In genomic region chr1:78606274-78606673, GRCh38 we compare ENCODE assay signal across 22 cellular contexts. TPM values are rescaled to one million over a fixed set of nuclear protein-coding genes. Genes with fewer than 3 reads are reported as not detected.
"Had no signal": no experiment of that assay in that cellular context is flagged by ENCODE, and none has a peak within 500 bp of the region (broad histone marks: within the 10 kb centered on the region; RNA-seq: fewer than 3 reads in every experiment).

No MANE protein-coding gene starts in this region.

- H3K9me3 Mint-ChIP-seq: activated CD4-positive, alpha-beta memory T cell treated with anti-CD3 and anti-CD28 coated beads, Interleukin-2, amount 10 ng/mL, durations not matched to agents 7 days and 5 days; activated naive CD8-positive, alpha-beta T cell treated with anti-CD3 and anti-CD28 coated beads for 36 hours; activated T-helper 17 cell treated with anti-CD3 and anti-CD28 coated beads, Interleukin-2, amount 50 U/mL, for 72 hours; stimulated activated memory B cell treated with anti-CD40 and anti-IgM and Interleukin-4, amounts not matched to agents 10 μg/mL and 1 μg/mL and 100 μg/mL, for 72 hours; T-cell had no signal

- H3K27me3 ChIP-seq: body of pancreas, colonic mucosa, upper lobe of right lung had no signal

- H3K36me3 ChIP-seq: colonic mucosa, thoracic aorta, upper lobe of right lung had no signal

- H3K4me3 Mint-ChIP-seq: activated CD4-positive, alpha-beta memory T cell treated with anti-CD3 and anti-CD28 coated beads, Interleukin-2, amount 10 ng/mL, durations not matched to agents 7 days and 5 days; activated CD8-positive, alpha-beta memory T cell treated with anti-CD3 and anti-CD28 coated beads, Interleukin-2, amount 10 ng/mL, durations not matched to agents 7 days and 5 days; activated naive CD8-positive, alpha-beta T cell treated with anti-CD3 and anti-CD28 coated beads for 36 hours; activated T-helper 17 cell treated with anti-CD3 and anti-CD28 coated beads, Interleukin-2, amount 50 U/mL, for 72 hours; immature natural killer cell; stimulated activated memory B cell treated with anti-CD40 and anti-IgM and Interleukin-4, amounts not matched to agents 10 μg/mL and 1 μg/mL and 100 μg/mL, for 72 hours; T-cell had no signal

- H3K4me1 ChIP-seq: colonic mucosa, psoas muscle, upper lobe of right lung had no signal

- H3K27me3 Mint-ChIP-seq: activated naive CD8-positive, alpha-beta T cell treated with anti-CD3 and anti-CD28 coated beads for 36 hours; stimulated activated memory B cell treated with anti-CD40 and anti-IgM and Interleukin-4, amounts not matched to agents 10 μg/mL and 1 μg/mL and 100 μg/mL, for 72 hours had no signal

- DNase-seq: activated CD4-positive, alpha-beta memory T cell treated with anti-CD3 and anti-CD28 coated beads, Interleukin-2, amount 10 ng/mL, durations not matched to agents 7 days and 5 days; activated CD4-positive, alpha-beta T cell treated with anti-CD3 and anti-CD28 coated beads for 48 hours; activated CD4-positive, CD25-positive, alpha-beta regulatory T cell; activated CD8-positive, alpha-beta memory T cell treated with anti-CD3 and anti-CD28 coated beads, Interleukin-2, amount 10 ng/mL, durations not matched to agents 7 days and 5 days; activated naive CD4-positive, alpha-beta T cell; activated naive CD8-positive, alpha-beta T cell treated with anti-CD3 and anti-CD28 coated beads for 36 hours; body of pancreas; central memory CD4-positive, alpha-beta T cell; colonic mucosa; erythroblast; immature natural killer cell; kidney glomerular epithelial cell; psoas muscle; right cardiac atrium; small intestine; stimulated activated CD4-positive, alpha-beta T cell treated with anti-CD3 and anti-CD28 coated beads, Interleukin-4, amount 100 ng/mL, for 4 hours; T-cell; upper lobe of right lung had no signal

- H3K9me3 ChIP-seq: body of pancreas, colonic mucosa, psoas muscle, thoracic aorta, upper lobe of right lung had no signal

- H3K27ac ChIP-seq: body of pancreas, colonic mucosa, psoas muscle, thoracic aorta, upper lobe of right lung had no signal

- ATAC-seq: activated CD8-positive, alpha-beta memory T cell treated with anti-CD3 and anti-CD28 coated beads, Interleukin-2, amount 10 ng/mL, durations not matched to agents 7 days and 5 days; activated T-helper 17 cell treated with anti-CD3 and anti-CD28 coated beads, Interleukin-2, amount 50 U/mL, for 72 hours; body of pancreas; psoas muscle; right cardiac atrium; stimulated activated memory B cell treated with anti-CD40 and anti-IgM and Interleukin-4, amounts not matched to agents 10 μg/mL and 1 μg/mL and 100 μg/mL, for 72 hours; T-cell; upper lobe of right lung had no signal

- H3K27ac Mint-ChIP-seq: activated CD4-positive, alpha-beta memory T cell treated with anti-CD3 and anti-CD28 coated beads, Interleukin-2, amount 10 ng/mL, durations not matched to agents 7 days and 5 days; activated CD8-positive, alpha-beta memory T cell treated with anti-CD3 and anti-CD28 coated beads, Interleukin-2, amount 10 ng/mL, durations not matched to agents 7 days and 5 days; activated naive CD8-positive, alpha-beta T cell treated with anti-CD3 and anti-CD28 coated beads for 36 hours; activated T-helper 17 cell treated with anti-CD3 and anti-CD28 coated beads, Interleukin-2, amount 50 U/mL, for 72 hours; immature natural killer cell; stimulated activated memory B cell treated with anti-CD40 and anti-IgM and Interleukin-4, amounts not matched to agents 10 μg/mL and 1 μg/mL and 100 μg/mL, for 72 hours; T-cell had no signal

- H3K4me1 Mint-ChIP-seq: activated CD4-positive, alpha-beta memory T cell treated with anti-CD3 and anti-CD28 coated beads, Interleukin-2, amount 10 ng/mL, durations not matched to agents 7 days and 5 days; activated CD8-positive, alpha-beta memory T cell treated with anti-CD3 and anti-CD28 coated beads, Interleukin-2, amount 10 ng/mL, durations not matched to agents 7 days and 5 days; activated T-helper 17 cell treated with anti-CD3 and anti-CD28 coated beads, Interleukin-2, amount 50 U/mL, for 72 hours; immature natural killer cell; stimulated activated memory B cell treated with anti-CD40 and anti-IgM and Interleukin-4, amounts not matched to agents 10 μg/mL and 1 μg/mL and 100 μg/mL, for 72 hours had no signal

- H3K36me3 Mint-ChIP-seq: activated CD8-positive, alpha-beta memory T cell treated with anti-CD3 and anti-CD28 coated beads, Interleukin-2, amount 10 ng/mL, durations not matched to agents 7 days and 5 days; activated naive CD8-positive, alpha-beta T cell treated with anti-CD3 and anti-CD28 coated beads for 36 hours; immature natural killer cell; stimulated activated memory B cell treated with anti-CD40 and anti-IgM and Interleukin-4, amounts not matched to agents 10 μg/mL and 1 μg/mL and 100 μg/mL, for 72 hours; T-cell had no signal

- H3K4me3 ChIP-seq: body of pancreas, colonic mucosa, psoas muscle, thoracic aorta, upper lobe of right lung had no signal

RNA-seq across cellular contexts. Expression of gene IFI44, which starts 43.4 kb away (rescaled TPM):
- polyA plus RNA-seq: neural cell had no signal
